Comparison of ENCODE assay signal across 18 cellular contexts in genomic region chr1:152191711-152192110, GRCh38. TPM values are rescaled to one million over a fixed set of nuclear protein-coding genes. Genes with fewer than 3 reads are reported as not detected.
A peak's percentile ranks its signal among the peaks of the same experiment; 100 is the strongest.
DNase-seq lines count a peak whose midpoint lies in the region; ATAC-seq and TF ChIP-seq lines count a peak whose summit lies in the region.
"Had no signal": no experiment of that assay in that cellular context is flagged by ENCODE, and none has a peak within 500 bp of the region (broad histone marks: within the 10 kb centered on the region; RNA-seq: fewer than 3 reads in every experiment).

No MANE protein-coding gene starts in this region.

- DNase-seq in Panc1 (ENCODE audit: low read depth, low spot score) (no peak), mammary epithelial cell (no peak), foreskin keratinocyte (no peak), retina (no peak), mesenchymal stem cell (no peak), CD14-positive monocyte (ENCODE audit: low spot score) (no peak)
- DNase-seq: ACHN; BE2C; C1 segment of cervical spinal cord; Calu3; CD8-positive, alpha-beta T cell; DMS79 treated with DMSO at 0.1 percent for 48 hours; GF-D8; H9; IMR-90 had no signal

- H3K4me3 Mint-ChIP-seq in CD14-positive monocyte, result peak overlapping the region in 1 of 2 donors; percentile 8
- H3K4me3 Mint-ChIP-seq: CD8-positive, alpha-beta T cell; H9 had no signal

- ATAC-seq in Panc1 (no peak), foreskin keratinocyte (no peak), HG02759 (IDR thresholded peaks at IDR 0.05; ENCODE audit: unreplicated experiment) (no peak)
- ATAC-seq: CD8-positive, alpha-beta T cell; K562 had no signal

- dilution Hi-C loops in mammary epithelial cell (cut with HindIII; ENCODE audit: low sequenced_read_pairs), result no loop called here

- H3K9me3 ChIP-seq in Panc1 (ENCODE audit: control insufficient read depth, insufficient read depth, low read depth, low read length) (no peaks in the 10 kb centered on the region), mammary epithelial cell (replicated peaks; ENCODE audit: insufficient read depth, low read length) (no peaks in the 10 kb centered on the region), mesenchymal stem cell (ENCODE audit: control insufficient read depth, low read length) (no peaks in the 10 kb centered on the region)
- H3K9me3 ChIP-seq: BE2C had no signal

- BruUV-seq in Panc1 (replicated peaks; lab: Mats Ljungman, UMichigan) (TSS peak; percentile 69), mammary epithelial cell (replicated peaks; lab: Mats Ljungman, UMichigan) (no TSS peak)

- H3K4me3 ChIP-seq in Panc1 (ENCODE audit: low read depth in 2 of 2, low read length in 2 of 2) (no peak overlapping the region), mammary epithelial cell (replicated peaks in 1 of 3; ENCODE audit: insufficient read depth in 1 of 3, low read depth in 2 of 3, low read length in 3 of 3) (no peak overlapping the region), mesenchymal stem cell (ENCODE audit: insufficient read depth in 1 of 2, low read depth in 1 of 2, low read length in 2 of 2) (no peak overlapping the region)
- H3K4me3 ChIP-seq: K562 had no signal

- no peaks in the 10 kb centered on the region for H4K20me1 ChIP-seq in mammary epithelial cell (ENCODE audit: insufficient read depth, low read length)

- H3K79me2 ChIP-seq in mammary epithelial cell (ENCODE audit: insufficient read depth, low read length), result no peaks in the 10 kb centered on the region

- H3K4me1 Mint-ChIP-seq in CD14-positive monocyte, result peaks cover 23% of the 10 kb centered on the region
- H3K4me1 Mint-ChIP-seq: H9 had no signal

- no peaks in the 10 kb centered on the region for H3K79me1 ChIP-seq in mesenchymal stem cell (replicated peaks; ENCODE audit: low read length, poor library complexity, severe bottlenecking)

- POLR2A ChIA-PET in Panc1 (lab: Charles Lee), result no interaction called here

- intact Hi-C loops in Panc1 (cut with micrococcal nuclease; ENCODE audit: unreplicated experiment), result loop anchor here (2.0 kb wide), 1 partner anchor 155 kb away; no protein-coding TSS in a partner anchor
- intact Hi-C loops in mammary epithelial cell (cut with micrococcal nuclease), result loop anchor here (5.0 kb wide), 1 partner anchor 341 kb away; no protein-coding TSS in a partner anchor
- intact Hi-C loops in CD14-positive monocyte (cut with micrococcal nuclease), result loop anchor here in 1 of 2 donors (2.0 to 5.0 kb wide), 2 partner anchors 251 to 267 kb away; no protein-coding TSS in a partner anchor

- no peak overlapping the region for H2BK12ac ChIP-seq in mesenchymal stem cell (ENCODE audit: low read length in 2 of 2)

- H3K4me2 ChIP-seq in mammary epithelial cell (ENCODE audit: insufficient read depth, low read depth, low read length), result peak overlapping the region; percentile 51
- no peak overlapping the region for H3K4me2 ChIP-seq in mesenchymal stem cell (ENCODE audit: low read length, poor library complexity, severe bottlenecking)

- no peak overlapping the region for H4K91ac ChIP-seq in mesenchymal stem cell (ENCODE audit: low read length)

- H3K4me1 ChIP-seq in Panc1 (ENCODE audit: control insufficient read depth, insufficient read depth, low read length) (peaks cover 3% of the 10 kb centered on the region; the same call in 1 of the 2 replicates), mammary epithelial cell (ENCODE audit: insufficient read depth, low read length) (peaks cover 36% of the 10 kb centered on the region), foreskin keratinocyte (peaks cover 27% of the 10 kb centered on the region), mesenchymal stem cell (ENCODE audit: control insufficient read depth, insufficient read depth, low read depth, low read length) (no peaks in the 10 kb centered on the region)
- H3K4me1 ChIP-seq: BE2C had no signal

- H2BK5ac ChIP-seq in mesenchymal stem cell (ENCODE audit: low read depth, low read length, poor library complexity, severe bottlenecking), result no peak overlapping the region

- H3K4ac ChIP-seq in mesenchymal stem cell (ENCODE audit: low read depth in 1 of 2, low read length in 2 of 2), result no peak overlapping the region

- H3K18ac ChIP-seq in mesenchymal stem cell (ENCODE audit: low read depth in 1 of 2, low read length in 2 of 2), result no peak overlapping the region

- H3K27ac ChIP-seq in Panc1 (ENCODE audit: low read length) (no peak overlapping the region), mammary epithelial cell (ENCODE audit: insufficient read depth, low read depth, low read length) (no peak overlapping the region), foreskin keratinocyte (peak overlapping the region; percentile 15), mesenchymal stem cell (ENCODE audit: low read length, poor library complexity, severe bottlenecking) (no peak overlapping the region)

- no peak overlapping the region for H3K23ac ChIP-seq in mesenchymal stem cell (ENCODE audit: low read length in 2 of 2)

- H2AK5ac ChIP-seq in mesenchymal stem cell (ENCODE audit: low read length, severe bottlenecking), result no peak overlapping the region

- CTCF ChIA-PET in Panc1 (lab: Charles Lee) (interaction anchor here (3.2 kb wide), 1 partner anchor 266 kb away, joined by 9 read pairs; no protein-coding TSS in a partner anchor), mammary epithelial cell (lab: Charles Lee; ENCODE audit: low non-redundant PET) (interaction anchor here (0.6 kb wide), 1 partner anchor 267 kb away, joined by 3 read pairs; no protein-coding TSS in a partner anchor)

- H3K14ac ChIP-seq in mesenchymal stem cell (ENCODE audit: low read length in 2 of 2), result no peak overlapping the region

- no peak overlapping the region for H2BK120ac ChIP-seq in mesenchymal stem cell (ENCODE audit: low read depth, low read length)

- H2AFZ ChIP-seq in mammary epithelial cell (ENCODE audit: low read depth, low read length) (peak overlapping the region; percentile 9), mesenchymal stem cell (ENCODE audit: low read depth, low read length) (no peak overlapping the region)

- no peak overlapping the region for H3K27ac Mint-ChIP-seq in CD14-positive monocyte
- H3K27ac Mint-ChIP-seq: CD8-positive, alpha-beta T cell; H9 had no signal

- no peak overlapping the region for H2BK15ac ChIP-seq in mesenchymal stem cell (ENCODE audit: low read depth, poor library complexity, severe bottlenecking)

- H3K36me3 Mint-ChIP-seq in CD14-positive monocyte, result no peaks in the 10 kb centered on the region
- H3K36me3 Mint-ChIP-seq: CD8-positive, alpha-beta T cell had no signal

- no peak for TF ChIP-seq CTCF in Panc1 (IDR thresholded peaks at IDR 0.05)
- TF ChIP-seq CTCF in mammary epithelial cell (conservative IDR thresholded peaks at IDR 0.05 in 1 of 2, IDR thresholded peaks at IDR 0.05 in 1 of 2; ENCODE audit: extremely low read depth in 1 of 2, insufficient read depth in 1 of 2, low read depth in 1 of 2, low read length in 2 of 2), result no peak
- TF ChIP-seq CTCF in foreskin keratinocyte (conservative IDR thresholded peaks at IDR 0.05), result no peak
- no peak for TF ChIP-seq CTCF in CD14-positive monocyte (IDR thresholded peaks at IDR 0.05)

- H4K8ac ChIP-seq in mesenchymal stem cell (ENCODE audit: low read length), result no peak overlapping the region

- H3K36me3 ChIP-seq in Panc1 (ENCODE audit: control insufficient read depth, insufficient read depth, low read length) (no peaks in the 10 kb centered on the region), mammary epithelial cell (ENCODE audit: insufficient read depth, low read length) (no peaks in the 10 kb centered on the region), mesenchymal stem cell (ENCODE audit: control insufficient read depth in 1 of 2, insufficient read depth in 2 of 2, low read depth in 1 of 2, low read length in 2 of 2) (no peaks in the 10 kb centered on the region)
- H3K36me3 ChIP-seq: BE2C had no signal

- in situ Hi-C loops in Panc1 (cut with HindIII; ENCODE audit: low pct_unique_long_range_greater_than_20kb, low sequenced_read_pairs) (no loop called here), mammary epithelial cell (cut with MboI; ENCODE audit: low sequenced_read_pairs in 2 of 2) (loop anchor here (5.0 kb wide), 2 partner anchors 36 to 161 kb away; no protein-coding TSS in a partner anchor)

- H3K27me3 Mint-ChIP-seq in CD14-positive monocyte (ENCODE audit: low read depth in 3 of 3), result peaks cover 14 to 32% (median 18%) of the 10 kb centered on the region in 3 donors

- H3K27me3 ChIP-seq in Panc1 (ENCODE audit: control insufficient read depth, insufficient read depth, low read length) (no peaks in the 10 kb centered on the region), mammary epithelial cell (ENCODE audit: insufficient read depth, low read length) (no peaks in the 10 kb centered on the region), foreskin keratinocyte (no peaks in the 10 kb centered on the region), mesenchymal stem cell (ENCODE audit: control insufficient read depth in 1 of 2, insufficient read depth in 1 of 2, low read length in 2 of 2) (peaks cover 0 to 10% of the 10 kb centered on the region in 2 experiments)
- H3K27me3 ChIP-seq: BE2C had no signal

- H3K9me3 Mint-ChIP-seq in CD14-positive monocyte, result peaks cover 0 to 10% (median 4%) of the 10 kb centered on the region in 7 donors
- H3K9me3 Mint-ChIP-seq: CD8-positive, alpha-beta T cell had no signal

- H3K9ac ChIP-seq in mammary epithelial cell (ENCODE audit: insufficient read depth, low read length) (no peak overlapping the region), mesenchymal stem cell (ENCODE audit: low read length) (no peak overlapping the region)

RNA-seq across cellular contexts. Expression of gene HRNR, which starts 32.3 kb away (rescaled TPM):
- not detected for total RNA-seq in Panc1 (2021; ENCODE audit: unreplicated experiment)
- 0.12 TPM for polyA plus RNA-seq in Panc1 (2012; ENCODE audit: insufficient read length)
- total RNA-seq in mammary epithelial cell, result under 1 TPM in 1 of 2 donors, not detected in 1; under 0.01 TPM
- not detected for polyA plus RNA-seq in mammary epithelial cell
- not detected for polyA minus RNA-seq in mammary epithelial cell
- total RNA-seq in foreskin keratinocyte, result not detected in 2 replicates
- not detected in 2 replicates for polyA plus RNA-seq in foreskin keratinocyte
- not detected for polyA plus RNA-seq in mesenchymal stem cell (2013, experiment 1 of 2)
- polyA plus RNA-seq in mesenchymal stem cell (2013, experiment 2 of 2), result not detected
- polyA plus RNA-seq in CD14-positive monocyte, result not detected
- total RNA-seq: Calu3; CD8-positive, alpha-beta T cell; H1; H9; IMR-90; K562 had no signal
- polyA plus RNA-seq: H1, K562 had no signal

RNA-seq across cellular contexts. Expression of gene RPTN, which starts 32.7 kb away (rescaled TPM):
- total RNA-seq in Panc1 (2021; ENCODE audit: unreplicated experiment), result not detected
- polyA plus RNA-seq in Panc1 (2012; ENCODE audit: insufficient read length), result not detected
- total RNA-seq in mammary epithelial cell, result not detected
- 0.01 TPM for polyA plus RNA-seq in mammary epithelial cell
- not detected for polyA minus RNA-seq in mammary epithelial cell
- total RNA-seq in foreskin keratinocyte, result 0.04 and 0.07 TPM in 2 replicates
- polyA plus RNA-seq in foreskin keratinocyte, result not detected in 2 replicates
- not detected for polyA plus RNA-seq in mesenchymal stem cell (2013, experiment 1 of 2)
- polyA plus RNA-seq in mesenchymal stem cell (2013, experiment 2 of 2), result not detected
- polyA plus RNA-seq in CD14-positive monocyte, result not detected
- total RNA-seq: Calu3; CD8-positive, alpha-beta T cell; H1; H9; IMR-90; K562 had no signal
- polyA plus RNA-seq: H1, IMR-90, K562 had no signal
